ENCODE assay signal across 11 cellular contexts in the genomic region with DNA sequence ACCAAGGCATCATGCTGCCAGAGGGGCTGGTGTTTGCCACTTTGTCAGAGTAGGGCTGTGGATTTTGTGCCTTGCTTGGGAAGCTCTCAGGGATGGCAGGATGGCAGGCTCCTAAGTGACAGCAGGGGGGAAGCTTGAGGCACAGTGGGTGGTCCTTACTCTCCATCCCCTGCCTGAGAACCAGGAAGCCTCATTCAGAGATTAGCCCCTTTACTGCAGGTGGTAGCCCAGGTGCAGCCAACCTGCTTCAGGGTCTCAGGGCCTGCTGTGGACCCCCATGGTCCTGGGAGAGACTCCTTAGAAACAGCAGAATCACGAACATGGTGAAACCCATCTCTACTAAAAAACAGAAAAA. TPM values are rescaled to one million over a fixed set of nuclear protein-coding genes. Genes with fewer than 3 reads are reported as not detected.
DNase-seq lines count a peak whose midpoint lies in the region; ATAC-seq, FAIRE-seq and TF ChIP-seq lines count a peak whose summit lies in the region.
"Had no signal": no experiment of that assay in that cellular context is flagged by ENCODE, and none has a peak within 500 bp of the region (broad histone marks: within the 10 kb centered on the region; RNA-seq: fewer than 3 reads in every experiment).

No MANE protein-coding gene starts in this region.

- CTCF ChIA-PET in Calu3 (lab: Charles Lee): no interaction called here

- peak overlapping the region; percentile 93 for H3K27ac Mint-ChIP-seq in Calu3 (ENCODE audit: unreplicated experiment)
- H3K27ac Mint-ChIP-seq in effector memory CD8-positive, alpha-beta T cell: peak overlapping the region; percentile 65 to 77
- H3K27ac Mint-ChIP-seq: memory B cell had no signal

- intact Hi-C loops in Calu3 (cut with micrococcal nuclease; ENCODE audit: unreplicated experiment): no loop called here
- intact Hi-C loops in kidney (cut with DNase I): no loop called here

- no peak overlapping the region for H3K4me2 ChIP-seq in parathyroid adenoma (ENCODE audit: low read length)

- DNase-seq in Calu3 (no peak), NT2/D1 (ENCODE audit: low read depth, low spot score) (no peak), DMS 273 (lab: John Stamatoyannopoulos, UW; ENCODE audit: unreplicated experiment) (no peak), GM19240 (ENCODE audit: insufficient read length, low spot score) (no peak), kidney (no peak)
- DNase-seq in effector memory CD8-positive, alpha-beta T cell: no peak
- DNase-seq: MG63 had no signal

- H3K27ac ChIP-seq in parathyroid adenoma (peak overlapping the region; percentile 65), kidney (ENCODE audit: low read depth in 2 of 2, low read length in 2 of 2) (no peak overlapping the region)

- peaks cover 47% of the 10 kb centered on the region for H3K36me3 Mint-ChIP-seq in Calu3 (ENCODE audit: insufficient read depth, unreplicated experiment)
- peaks cover 15% of the 10 kb centered on the region for H3K36me3 Mint-ChIP-seq in effector memory CD8-positive, alpha-beta T cell (ENCODE audit: insufficient read depth)

- H3K9me3 ChIP-seq in NT2/D1 (ENCODE audit: insufficient read depth, low read length) (no peaks in the 10 kb centered on the region), parathyroid adenoma (ENCODE audit: control insufficient read depth, low read length) (no peaks in the 10 kb centered on the region), kidney (ENCODE audit: control insufficient read depth in 1 of 2, low read length in 2 of 2) (no peaks in the 10 kb centered on the region)
- H3K9me3 ChIP-seq: MG63 had no signal

- H3K9ac ChIP-seq in NT2/D1 (ENCODE audit: insufficient read length, low read depth) (peak overlapping the region; percentile 50), parathyroid adenoma (no peak overlapping the region), kidney (ENCODE audit: low read length in 2 of 2) (no peak overlapping the region)

- peaks cover 21% of the 10 kb centered on the region for H3K4me1 Mint-ChIP-seq in Calu3 (ENCODE audit: low read depth, unreplicated experiment)
- H3K4me1 Mint-ChIP-seq in effector memory CD8-positive, alpha-beta T cell (ENCODE audit: low read depth in 2 of 2): peaks cover 4 to 5% of the 10 kb centered on the region in 2 donors
- H3K4me1 Mint-ChIP-seq: memory B cell had no signal

- peak overlapping the region; percentile 41 for H3K4me3 Mint-ChIP-seq in Calu3 (ENCODE audit: low read depth, unreplicated experiment)
- H3K4me3 Mint-ChIP-seq in effector memory CD8-positive, alpha-beta T cell: no peak overlapping the region
- H3K4me3 Mint-ChIP-seq: memory B cell had no signal

- no peak for ATAC-seq in effector memory CD8-positive, alpha-beta T cell (replicated peaks)
- no peak for ATAC-seq in HG02970 (IDR thresholded peaks at IDR 0.05; ENCODE audit: low FRiP score, unreplicated experiment)

- no TSS peak for BruUV-seq in Calu3 (replicated peaks; lab: Mats Ljungman, UMichigan)

- no peaks in the 10 kb centered on the region for H3K9me3 Mint-ChIP-seq in Calu3 (ENCODE audit: low read depth, unreplicated experiment)
- H3K9me3 Mint-ChIP-seq in effector memory CD8-positive, alpha-beta T cell: no peaks in the 10 kb centered on the region
- H3K9me3 Mint-ChIP-seq: memory B cell had no signal

- TF ChIP-seq CTCF in Calu3 (IDR thresholded peaks at IDR 0.05; ENCODE audit: unreplicated experiment): no peak
- TF ChIP-seq CTCF in parathyroid adenoma (IDR thresholded peaks at IDR 0.05): no peak
- TF ChIP-seq CTCF in kidney (IDR thresholded peaks at IDR 0.05; ENCODE audit: borderline replicate concordance, extremely low read depth, insufficient read depth): no peak

- no peaks in the 10 kb centered on the region for H3K27me3 Mint-ChIP-seq in Calu3 (ENCODE audit: unreplicated experiment)
- no peaks in the 10 kb centered on the region for H3K27me3 Mint-ChIP-seq in effector memory CD8-positive, alpha-beta T cell
- H3K27me3 Mint-ChIP-seq: memory B cell had no signal

- FAIRE-seq in kidney (lab: Jason Lieb, UNC): no peak
- FAIRE-seq: endometrium had no signal

- H3K4me3 ChIP-seq in NT2/D1 (ENCODE audit: insufficient read length, low read depth) (no peak overlapping the region), parathyroid adenoma (ENCODE audit: low read depth, low read length) (no peak overlapping the region), kidney (ENCODE audit: low read length in 2 of 2) (no peak overlapping the region)
- H3K4me3 ChIP-seq: MG63 had no signal

- H3K27me3 ChIP-seq in NT2/D1 (ENCODE audit: insufficient read depth, insufficient read length) (no peaks in the 10 kb centered on the region), parathyroid adenoma (ENCODE audit: control insufficient read depth, insufficient read depth, low read length) (no peaks in the 10 kb centered on the region)
- H3K27me3 ChIP-seq: MG63 had no signal

- H3K36me3 ChIP-seq in NT2/D1 (ENCODE audit: insufficient read depth, insufficient read length, low read length): peaks cover 27% of the 10 kb centered on the region
- no peaks in the 10 kb centered on the region for H3K36me3 ChIP-seq in parathyroid adenoma (ENCODE audit: control insufficient read depth, insufficient read depth, low read length)
- peaks cover 9 to 23% of the 10 kb centered on the region in 2 donors for H3K36me3 ChIP-seq in kidney (ENCODE audit: control insufficient read depth in 1 of 2, insufficient read depth in 2 of 2, low read length in 2 of 2)

- no peaks in the 10 kb centered on the region for H3K79me2 ChIP-seq in parathyroid adenoma

- peak overlapping the region; percentile 51 for H2AFZ ChIP-seq in parathyroid adenoma

- H3K4me1 ChIP-seq in NT2/D1 (ENCODE audit: insufficient read depth, insufficient read length) (peaks cover 16% of the 10 kb centered on the region), parathyroid adenoma (no peaks in the 10 kb centered on the region), kidney (ENCODE audit: control insufficient read depth in 1 of 2, insufficient read depth in 1 of 2, low read depth in 1 of 2, low read length in 2 of 2) (peaks cover 2 to 6% of the 10 kb centered on the region in 2 donors)

RNA-seq across cellular contexts. Expression of a gene that starts 8.9 kb away (rescaled TPM):
- total RNA-seq in Calu3 (2022) (22.1 and 27.9 TPM in 2 replicates), kidney (27.4 TPM)
- polyA plus RNA-seq in kidney (ENCODE audit: insufficient read depth, low read depth, low replicate concordance): 72.8 TPM

RNA-seq across cellular contexts. Expression of a gene that starts 42.7 kb away (rescaled TPM):
- 30.5 and 33.2 TPM in 2 replicates for total RNA-seq in Calu3 (2022)
- total RNA-seq in kidney: 24.2 TPM
- polyA plus RNA-seq in kidney (ENCODE audit: insufficient read depth, low read depth, low replicate concordance): 23.9 TPM
